9 cellular contexts compared by ENCODE assay signal in the genomic region with DNA sequence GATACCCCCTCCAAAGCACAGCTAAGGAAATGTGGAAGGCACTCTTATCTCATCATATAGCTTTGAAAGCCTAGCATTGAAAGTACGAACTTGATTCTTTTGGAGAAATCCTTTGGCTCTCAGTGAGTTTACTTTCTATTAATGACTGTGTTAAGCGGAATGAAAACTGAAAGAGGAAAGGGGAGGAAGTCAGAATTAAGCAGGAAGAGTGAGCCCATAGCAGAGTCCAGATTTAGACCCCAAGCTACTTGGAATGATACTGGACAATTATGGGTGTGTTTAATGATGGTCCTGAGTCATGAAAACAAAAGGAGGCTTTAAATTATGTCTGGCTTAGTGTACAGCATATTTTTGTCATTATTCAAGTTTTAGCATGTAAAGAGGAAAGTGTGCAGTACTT. TPM values are rescaled to one million over a fixed set of nuclear protein-coding genes. Genes with fewer than 3 reads are reported as not detected.
DNase-seq lines count a peak whose midpoint lies in the region; ATAC-seq and TF ChIP-seq lines count a peak whose summit lies in the region.
"Had no signal": no experiment of that assay in that cellular context is flagged by ENCODE, and none has a peak within 500 bp of the region (broad histone marks: within the 10 kb centered on the region; RNA-seq: fewer than 3 reads in every experiment).

No MANE protein-coding gene starts in this region.

- ATAC-seq in HG02973 (IDR thresholded peaks at IDR 0.05; ENCODE audit: unreplicated experiment) (no peak), GM19328 (IDR thresholded peaks at IDR 0.05; ENCODE audit: unreplicated experiment) (no peak)

- H3K9ac ChIP-seq in BLaER1 treated with 17β-estradiol and CSF1 and Interleukin-3, amounts not matched to agents 10 nM and 100 nM: peak overlapping the region; percentile 10 to 65 (median 29); a peak in 12 of 22 replicates
- H3K9ac ChIP-seq in colonic mucosa (ENCODE audit: low read depth in 2 of 2, low read length in 2 of 2): no peak overlapping the region

- H3K27ac ChIP-seq in BLaER1 treated with 17β-estradiol and CSF1 and Interleukin-3, amounts not matched to agents 10 nM and 100 nM: peak overlapping the region; percentile 2 to 63 (median 43); a peak in 17 of 22 replicates
- H3K27ac ChIP-seq in colonic mucosa: no peak overlapping the region

- H3K9me3 ChIP-seq in BLaER1 treated with 17β-estradiol and CSF1 and Interleukin-3, amounts not matched to agents 10 nM and 100 nM (replicated peaks in 1 of 11): peaks cover 0 to 19% (median 6%) of the 10 kb centered on the region in 11 experiments; a peak in 9 of 22 replicates
- H3K9me3 ChIP-seq in colonic mucosa: no peaks in the 10 kb centered on the region

- intact Hi-C loops in colonic mucosa (cut with DNase I): no loop called here

- peaks cover 0 to 10% (median 0%) of the 10 kb centered on the region in 11 experiments; a peak in 1 of 22 replicates for H3K36me3 ChIP-seq in BLaER1 treated with 17β-estradiol and CSF1 and Interleukin-3, amounts not matched to agents 10 nM and 100 nM
- H3K36me3 ChIP-seq in colonic mucosa: no peaks in the 10 kb centered on the region

- peaks cover 0 to 77% (median 18%) of the 10 kb centered on the region in 11 experiments; a peak in 12 of 22 replicates for H4K20me1 ChIP-seq in BLaER1 treated with 17β-estradiol and CSF1 and Interleukin-3, amounts not matched to agents 10 nM and 100 nM

- in situ Hi-C loops in astrocyte of the spinal cord (cut with HindIII; ENCODE audit: low sequenced_read_pairs): no loop called here

- H3K27me3 ChIP-seq in BLaER1 treated with 17β-estradiol and CSF1 and Interleukin-3, amounts not matched to agents 10 nM and 100 nM: no peaks in the 10 kb centered on the region
- H3K27me3 ChIP-seq in colonic mucosa: no peaks in the 10 kb centered on the region

- DNase-seq in HCEC 1CT (peak; percentile 68), astrocyte of the spinal cord (ENCODE audit: low read depth, low spot score) (peak; percentile 39), myocyte (ENCODE audit: low read depth) (peak; percentile 11), colonic mucosa (no peak), Ammon's horn (ENCODE audit: low spot score) (no peak)
- DNase-seq: right cardiac atrium had no signal

- no peak for TF ChIP-seq CTCF in astrocyte of the spinal cord (IDR thresholded peaks at IDR 0.05; ENCODE audit: low read depth, low read length)
- no peak for TF ChIP-seq CTCF in colonic mucosa (IDR thresholded peaks at IDR 0.05)

- H3K4me2 ChIP-seq in BLaER1 treated with 17β-estradiol and CSF1 and Interleukin-3, amounts not matched to agents 10 nM and 100 nM: peak overlapping the region; percentile 50 to 88 (median 72)

- H3K4me3 ChIP-seq in BLaER1 treated with 17β-estradiol and CSF1 and Interleukin-3, amounts not matched to agents 10 nM and 100 nM: peak overlapping the region in 4 of 10 experiments; percentile 14 to 47 (median 21); a peak in 6 of 20 replicates
- no peak overlapping the region for H3K4me3 ChIP-seq in astrocyte of the spinal cord (ENCODE audit: low read depth, low read length)
- H3K4me3 ChIP-seq in colonic mucosa: no peak overlapping the region

- peaks cover 44 to 60% (median 56%) of the 10 kb centered on the region in 10 experiments for H3K4me1 ChIP-seq in BLaER1 treated with 17β-estradiol and CSF1 and Interleukin-3, amounts not matched to agents 10 nM and 100 nM
- no peaks in the 10 kb centered on the region for H3K4me1 ChIP-seq in colonic mucosa

RNA-seq across cellular contexts. Expression of a gene that starts 42.2 kb away (rescaled TPM):
- total RNA-seq in myocyte: 15.8 and 17.3 TPM in 2 replicates
- 5.9 TPM for polyA plus RNA-seq in myocyte (2012)
- total RNA-seq in colonic mucosa: 10 to 100 TPM; 13.5 to 15.6 TPM

Comparison
In these comparisons a context has a peak if more than half of its experiments do, and no peak if none do; other contexts are left out.
1. H3K9ac ChIP-seq: peak in BLaER1 treated with 17β-estradiol and CSF1 and Interleukin-3, amounts not matched to agents 10 nM and 100 nM (11 of 11); none in colonic mucosa (0 of 2).
2. DNase-seq: peak in HCEC 1CT (single experiment), astrocyte of the spinal cord (single experiment) and myocyte (single experiment); none in colonic mucosa (single experiment) and Ammon's horn (single experiment).